ENCODE assay signal across 15 cellular contexts in genomic region chr3:117665311-117665710, GRCh38.
DNase-seq lines count a peak whose midpoint lies in the region; ATAC-seq and TF ChIP-seq lines count a peak whose summit lies in the region.
"Had no signal": no experiment of that assay in that cellular context is flagged by ENCODE, and none has a peak within 500 bp of the region (broad histone marks: within the 10 kb centered on the region; RNA-seq: fewer than 3 reads in every experiment).

No MANE protein-coding gene starts in this region.

- no peak overlapping the region for H3K9ac ChIP-seq in mesenchymal stem cell (ENCODE audit: low read length)
- H3K9ac ChIP-seq: KMS-11 had no signal

- H3K4me2 ChIP-seq in mesenchymal stem cell (ENCODE audit: low read length, poor library complexity, severe bottlenecking): no peak overlapping the region
- H3K4me2 ChIP-seq: KMS-11 had no signal

- H3K27ac ChIP-seq in mesenchymal stem cell (ENCODE audit: low read length, poor library complexity, severe bottlenecking) (no peak overlapping the region), left ventricle myocardium inferior (replicated peaks) (no peak overlapping the region), tibial nerve (no peak overlapping the region)
- H3K27ac ChIP-seq: breast epithelium, gastrocnemius medialis, KMS-11, skin epidermis had no signal

- H3K9me3 ChIP-seq in mesenchymal stem cell (ENCODE audit: control insufficient read depth, low read length) (no peaks in the 10 kb centered on the region), left ventricle myocardium inferior (replicated peaks) (no peaks in the 10 kb centered on the region), tibial nerve (no peaks in the 10 kb centered on the region)
- H3K9me3 ChIP-seq: breast epithelium, gastrocnemius medialis had no signal

- peak overlapping the region in 1 of 2 experiments; percentile 6 for H3K4ac ChIP-seq in mesenchymal stem cell (ENCODE audit: low read depth in 1 of 2, low read length in 2 of 2)

- no peak overlapping the region for H3K14ac ChIP-seq in mesenchymal stem cell (ENCODE audit: low read length in 2 of 2)

- H4K8ac ChIP-seq in mesenchymal stem cell (ENCODE audit: low read length): no peak overlapping the region

- H2AFZ ChIP-seq in mesenchymal stem cell (ENCODE audit: low read depth, low read length): no peak overlapping the region

- TF ChIP-seq EP300 in tibial nerve (IDR thresholded peaks at IDR 0.05): no peak

- H3K4me3 ChIP-seq in Jurkat, Clone E6-1 (ENCODE audit: low read length): no peak overlapping the region
- H3K4me3 ChIP-seq in mesenchymal stem cell (ENCODE audit: insufficient read depth in 1 of 2, low read depth in 1 of 2, low read length in 2 of 2): no peak overlapping the region
- H3K4me3 ChIP-seq in left ventricle myocardium inferior: no peak overlapping the region
- no peak overlapping the region for H3K4me3 ChIP-seq in tibial nerve
- H3K4me3 ChIP-seq: breast epithelium, gastrocnemius medialis, skin epidermis had no signal

- H3K4me1 ChIP-seq in mesenchymal stem cell (ENCODE audit: control insufficient read depth, insufficient read depth, low read depth, low read length): no peaks in the 10 kb centered on the region
- no peaks in the 10 kb centered on the region for H3K4me1 ChIP-seq in left ventricle myocardium inferior
- no peaks in the 10 kb centered on the region for H3K4me1 ChIP-seq in tibial nerve
- H3K4me1 ChIP-seq: breast epithelium, gastrocnemius medialis had no signal

- ATAC-seq in GM19023 (IDR thresholded peaks at IDR 0.05; ENCODE audit: unreplicated experiment) (no peak), GM19328 (IDR thresholded peaks at IDR 0.05; ENCODE audit: unreplicated experiment) (no peak)
- ATAC-seq: activated CD4-positive, alpha-beta T cell treated with anti-CD3 and anti-CD28 coated beads for 36 hours; gastrocnemius medialis; stimulated activated naive CD8-positive, alpha-beta T cell treated with anti-CD3 and anti-CD28 coated beads, Interleukin-15, amount 100 ng/mL, for 72 hours had no signal

- H3K36me3 ChIP-seq in mesenchymal stem cell (ENCODE audit: control insufficient read depth in 1 of 2, insufficient read depth in 2 of 2, low read depth in 1 of 2, low read length in 2 of 2) (no peaks in the 10 kb centered on the region), left ventricle myocardium inferior (no peaks in the 10 kb centered on the region), tibial nerve (no peaks in the 10 kb centered on the region)
- H3K36me3 ChIP-seq: breast epithelium, gastrocnemius medialis had no signal

- no peak overlapping the region for H2BK12ac ChIP-seq in mesenchymal stem cell (ENCODE audit: low read length in 2 of 2)

- TF ChIP-seq CTCF in left ventricle myocardium inferior (IDR thresholded peaks at IDR 0.05; ENCODE audit: borderline replicate concordance): no peak
- no peak for TF ChIP-seq CTCF in tibial nerve (IDR thresholded peaks at IDR 0.05)

- H3K23ac ChIP-seq in mesenchymal stem cell (ENCODE audit: low read length in 2 of 2): no peak overlapping the region

- intact Hi-C loops in left ventricle myocardium inferior (cut with micrococcal nuclease): no loop called here

- H2BK120ac ChIP-seq in mesenchymal stem cell (ENCODE audit: low read depth, low read length): no peak overlapping the region

- H2BK15ac ChIP-seq in mesenchymal stem cell (ENCODE audit: low read depth, poor library complexity, severe bottlenecking): peak overlapping the region; percentile 3

- no peak overlapping the region for H4K91ac ChIP-seq in mesenchymal stem cell (ENCODE audit: low read length)

- H3K79me1 ChIP-seq in mesenchymal stem cell (replicated peaks; ENCODE audit: low read length, poor library complexity, severe bottlenecking): no peaks in the 10 kb centered on the region

- H2AK5ac ChIP-seq in mesenchymal stem cell (ENCODE audit: low read length, severe bottlenecking): no peak overlapping the region

- DNase-seq in COLO668 (lab: John Stamatoyannopoulos, UW; ENCODE audit: unreplicated experiment) (peak; percentile 51), NCI-H774 (lab: John Stamatoyannopoulos, UW) (peak; percentile 11), mesenchymal stem cell (no peak), left ventricle myocardium inferior (no peak), tibial nerve (ENCODE audit: low spot score in 2 of 2) (no peak)
- peak; percentile 52 for DNase-seq in Jurkat, Clone E6-1 (ENCODE audit: low read depth, low spot score)
- DNase-seq: activated CD4-positive, alpha-beta T cell treated with anti-CD3 and anti-CD28 coated beads for 36 hours; EL; gastrocnemius medialis; stimulated activated naive CD8-positive, alpha-beta T cell treated with anti-CD3 and anti-CD28 coated beads, Interleukin-15, amount 100 ng/mL, for 72 hours had no signal

- no peaks in the 10 kb centered on the region for H3K27me3 ChIP-seq in mesenchymal stem cell (ENCODE audit: control insufficient read depth in 1 of 2, insufficient read depth in 1 of 2, low read length in 2 of 2)
- H3K27me3 ChIP-seq in left ventricle myocardium inferior (ENCODE audit: low read depth): no peaks in the 10 kb centered on the region
- no peaks in the 10 kb centered on the region for H3K27me3 ChIP-seq in tibial nerve
- H3K27me3 ChIP-seq: breast epithelium, gastrocnemius medialis had no signal

- H3K18ac ChIP-seq in mesenchymal stem cell (ENCODE audit: low read depth in 1 of 2, low read length in 2 of 2): no peak overlapping the region

- H2BK5ac ChIP-seq in mesenchymal stem cell (ENCODE audit: low read depth, low read length, poor library complexity, severe bottlenecking): no peak overlapping the region

- 87% methylated on average over 4 of the region's 4 CpGs for WGBS in mesenchymal stem cell
- 72 to 73% methylated on average over 4 of the region's 4 CpGs for WGBS in tibial nerve, 2 donors

- TF ChIP-seq POLR2A in tibial nerve (IDR thresholded peaks at IDR 0.05): no peak

Comparison
In these comparisons a context has a peak if more than half of its experiments do, and no peak if none do; other contexts are left out.
1. DNase-seq: peak in COLO668 (single experiment), Jurkat, Clone E6-1 (single experiment) and NCI-H774 (single experiment); none in mesenchymal stem cell (single experiment), left ventricle myocardium inferior (single experiment) and tibial nerve (0 of 2).